Comparison of ENCODE assay signal across 1 cellular context in the genomic region with DNA sequence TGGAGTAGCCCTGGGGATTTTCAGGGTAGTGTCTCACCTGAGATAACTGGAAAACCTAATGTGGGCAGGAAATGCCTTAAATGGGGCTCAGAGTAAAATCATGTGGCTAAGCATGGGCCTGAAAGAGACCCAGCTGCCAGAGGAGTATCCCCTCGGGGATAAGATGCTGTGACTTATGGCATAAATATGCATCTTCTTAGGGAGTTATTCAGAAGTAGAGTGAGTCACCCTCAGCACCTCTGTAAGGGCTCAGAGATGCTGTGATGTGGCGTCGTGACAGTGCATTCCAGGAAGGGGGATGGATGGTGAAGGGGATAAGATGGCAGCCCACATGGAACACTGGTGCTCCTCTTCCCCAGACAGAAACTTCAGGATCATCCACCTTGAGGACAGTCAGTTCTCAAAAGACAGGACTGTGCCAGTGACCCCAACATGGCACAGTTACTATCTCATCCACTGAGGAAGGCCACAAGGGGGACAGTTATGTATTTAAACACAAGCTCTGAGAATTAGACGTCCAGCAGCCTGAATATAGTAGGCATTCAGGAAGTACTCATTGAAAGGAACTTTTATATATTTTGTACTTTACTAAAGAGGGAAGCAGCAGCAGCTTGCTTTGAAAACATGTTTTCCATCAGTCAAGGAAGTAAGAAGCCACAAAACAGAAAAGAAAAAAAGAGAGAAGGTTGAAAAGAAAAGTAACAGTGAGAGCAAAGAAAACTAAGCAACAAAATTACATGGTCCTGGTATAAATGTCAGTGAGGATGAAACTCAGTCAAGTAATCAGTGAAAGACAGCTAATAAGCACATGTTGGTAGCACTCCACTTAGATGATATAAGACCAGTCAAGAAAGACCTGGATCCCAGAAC.
TF ChIP-seq lines count a peak whose summit lies in the region.

No MANE protein-coding gene starts in this region.

TF ChIP-seq in K562, 482 proteins besides CTCF, POLR2A, EP300 and RAD21:
- TF ChIP-seq ZNF140 (CRISPR knock-in tag; IDR thresholded peaks at IDR 0.05): no peak
- no peak for TF ChIP-seq SNIP1 (IDR thresholded peaks at IDR 0.05; ENCODE audit: low read depth)
- peak; percentile 55; the same call in 1 of the 2 replicates for TF ChIP-seq JUND (IDR thresholded peaks at IDR 0.05; ENCODE audit: borderline replicate concordance, low read depth, low read length)
- TF ChIP-seq JUND (tag; IDR thresholded peaks at IDR 0.05; ENCODE audit: borderline replicate concordance, low read depth, low read length): peak; percentile 55; the same call in 1 of the 3 replicates
- peak; percentile 59; the same call in 1 of the 2 replicates for TF ChIP-seq JUN (IDR thresholded peaks at IDR 0.05; ENCODE audit: borderline replicate concordance, low read depth, low read length)
- TF ChIP-seq JUN (CRISPR knock-in tag; IDR thresholded peaks at IDR 0.05; ENCODE audit: borderline replicate concordance): no peak
- peak; percentile 86 for TF ChIP-seq FOSL1 (tag; conservative IDR thresholded peaks at IDR 0.05)
- TF ChIP-seq MTF1 (CRISPR knock-in tag; IDR thresholded peaks at IDR 0.05; ENCODE audit: borderline replicate concordance): no peak
- TF ChIP-seq CHCHD3 (CRISPR knock-in tag; IDR thresholded peaks at IDR 0.05): no peak
- no peak for TF ChIP-seq U2AF1 (optimal IDR thresholded peaks at IDR 0.05; ENCODE audit: low read depth, low read length)
- no peak for TF ChIP-seq NR4A1 (CRISPR knock-in tag; IDR thresholded peaks at IDR 0.05)
- no peak for TF ChIP-seq NR4A1 (tag; IDR thresholded peaks at IDR 0.05)
- TF ChIP-seq ZEB2 (IDR thresholded peaks at IDR 0.05): 0 out of 2 replicates have a peak, but pooled peaks have one; percentile 19
- TF ChIP-seq NFRKB (IDR thresholded peaks at IDR 0.05; ENCODE audit: low read depth): no peak
- peak; percentile 18; the same call in 1 of the 2 replicates for TF ChIP-seq ARID1B (IDR thresholded peaks at IDR 0.05)
- no peak for TF ChIP-seq ZNF76 (CRISPR knock-in tag; IDR thresholded peaks at IDR 0.05; ENCODE audit: borderline replicate concordance)
- TF ChIP-seq ZNF780A (CRISPR knock-in tag; IDR thresholded peaks at IDR 0.05): no peak
- no peak for TF ChIP-seq ZKSCAN1 (IDR thresholded peaks at IDR 0.05; ENCODE audit: low read depth, low read length)
- TF ChIP-seq NFE2 (IDR thresholded peaks at IDR 0.05; ENCODE audit: low read depth): peak; percentile 41
- TF ChIP-seq ZNF175 (CRISPR knock-in tag; IDR thresholded peaks at IDR 0.05; ENCODE audit: low read depth): no peak
- TF ChIP-seq, protein P1, sequence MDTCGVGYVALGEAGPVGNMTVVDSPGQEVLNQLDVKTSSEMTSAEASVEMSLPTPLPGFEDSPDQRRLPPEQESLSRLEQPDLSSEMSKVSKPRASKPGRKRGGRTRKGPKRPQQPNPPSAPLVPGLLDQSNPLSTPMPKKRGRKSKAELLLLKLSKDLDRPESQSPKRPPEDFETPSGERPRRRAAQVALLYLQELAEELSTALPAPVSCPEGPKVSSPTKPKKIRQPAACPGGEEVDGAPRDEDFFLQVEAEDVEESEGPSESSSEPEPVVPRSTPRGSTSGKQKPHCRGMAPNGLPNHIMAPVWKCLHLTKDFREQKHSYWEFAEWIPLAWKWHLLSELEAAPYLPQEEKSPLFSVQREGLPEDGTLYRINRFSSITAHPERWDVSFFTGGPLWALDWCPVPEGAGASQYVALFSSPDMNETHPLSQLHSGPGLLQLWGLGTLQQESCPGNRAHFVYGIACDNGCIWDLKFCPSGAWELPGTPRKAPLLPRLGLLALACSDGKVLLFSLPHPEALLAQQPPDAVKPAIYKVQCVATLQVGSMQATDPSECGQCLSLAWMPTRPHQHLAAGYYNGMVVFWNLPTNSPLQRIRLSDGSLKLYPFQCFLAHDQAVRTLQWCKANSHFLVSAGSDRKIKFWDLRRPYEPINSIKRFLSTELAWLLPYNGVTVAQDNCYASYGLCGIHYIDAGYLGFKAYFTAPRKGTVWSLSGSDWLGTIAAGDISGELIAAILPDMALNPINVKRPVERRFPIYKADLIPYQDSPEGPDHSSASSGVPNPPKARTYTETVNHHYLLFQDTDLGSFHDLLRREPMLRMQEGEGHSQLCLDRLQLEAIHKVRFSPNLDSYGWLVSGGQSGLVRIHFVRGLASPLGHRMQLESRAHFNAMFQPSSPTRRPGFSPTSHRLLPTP (IDR thresholded peaks at IDR 0.05; ENCODE audit: borderline replicate concordance, extremely low read depth, insufficient read length): no peak
- TF ChIP-seq RCOR1 (IDR thresholded peaks at IDR 0.05; ENCODE audit: borderline replicate concordance in 1 of 2, low read depth in 2 of 2, low read length in 2 of 2): peak in 1 of 2 experiments; percentile 75; a peak in 2 of 4 replicates
- peak; percentile 87 for TF ChIP-seq CTBP1 (IDR thresholded peaks at IDR 0.05; ENCODE audit: borderline replicate concordance)
- TF ChIP-seq KDM1A (IDR thresholded peaks at IDR 0.05): peak in 1 of 2 experiments; percentile 36; a peak in 2 of 4 replicates
- TF ChIP-seq, protein P2, sequence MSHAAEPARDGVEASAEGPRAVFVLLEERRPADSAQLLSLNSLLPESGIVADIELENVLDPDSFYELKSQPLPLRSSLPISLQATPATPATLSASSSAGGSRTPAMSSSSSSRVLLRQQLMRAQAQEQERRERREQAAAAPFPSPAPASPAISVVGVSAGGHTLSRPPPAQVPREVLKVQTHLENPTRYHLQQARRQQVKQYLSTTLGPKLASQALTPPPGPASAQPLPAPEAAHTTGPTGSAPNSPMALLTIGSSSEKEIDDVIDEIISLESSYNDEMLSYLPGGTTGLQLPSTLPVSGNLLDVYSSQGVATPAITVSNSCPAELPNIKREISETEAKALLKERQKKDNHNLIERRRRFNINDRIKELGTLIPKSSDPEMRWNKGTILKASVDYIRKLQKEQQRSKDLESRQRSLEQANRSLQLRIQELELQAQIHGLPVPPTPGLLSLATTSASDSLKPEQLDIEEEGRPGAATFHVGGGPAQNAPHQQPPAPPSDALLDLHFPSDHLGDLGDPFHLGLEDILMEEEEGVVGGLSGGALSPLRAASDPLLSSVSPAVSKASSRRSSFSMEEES (CRISPR knock-in tag; IDR thresholded peaks at IDR 0.05): no peak
- TF ChIP-seq, protein P3, sequence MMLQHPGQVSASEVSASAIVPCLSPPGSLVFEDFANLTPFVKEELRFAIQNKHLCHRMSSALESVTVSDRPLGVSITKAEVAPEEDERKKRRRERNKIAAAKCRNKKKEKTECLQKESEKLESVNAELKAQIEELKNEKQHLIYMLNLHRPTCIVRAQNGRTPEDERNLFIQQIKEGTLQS (IDR thresholded peaks at IDR 0.05): peak; percentile 77
- TF ChIP-seq, protein P3 (CRISPR knock-in tag; conservative IDR thresholded peaks at IDR 0.05): no peak
- no peak for TF ChIP-seq RB1 (IDR thresholded peaks at IDR 0.05; ENCODE audit: low read depth)
